In the genomic region with DNA sequence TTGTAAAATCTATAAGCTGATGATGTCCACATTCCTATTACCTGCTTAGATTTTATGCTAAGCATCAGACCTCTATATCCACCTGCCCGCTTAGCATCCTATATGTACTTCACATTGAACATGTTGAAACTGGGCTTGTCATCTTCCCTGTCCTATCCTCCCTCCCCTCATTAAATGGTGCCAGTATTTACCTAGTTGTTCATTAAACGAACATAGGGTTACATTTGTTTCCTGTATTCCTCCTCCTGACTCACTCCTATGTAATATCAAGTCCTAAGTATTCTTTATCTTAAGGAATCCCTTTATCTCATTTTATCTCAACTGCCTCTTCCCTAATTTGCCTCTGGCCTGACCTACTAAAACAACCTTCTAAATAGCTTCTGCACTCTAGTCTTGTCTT, we compare ENCODE assay signal across 26 cellular contexts.
"Had no signal": no experiment of that assay in that cellular context is flagged by ENCODE, and none has a peak within 500 bp of the region (broad histone marks: within the 10 kb centered on the region; RNA-seq: fewer than 3 reads in every experiment).

No MANE protein-coding gene starts in this region.

- ATAC-seq: natural killer cell; psoas muscle; right cardiac atrium; right lobe of liver; stimulated activated memory B cell treated with anti-CD40 and anti-IgM and Interleukin-4, amounts not matched to agents 10 μg/mL and 1 μg/mL and 100 μg/mL, for 72 hours; stimulated activated naive CD8-positive, alpha-beta T cell treated with anti-CD3 and anti-CD28 coated beads, Interleukin-15, amount 100 ng/mL, for 72 hours; stimulated activated naive CD8-positive, alpha-beta T cell treated with anti-CD3 and anti-CD28 coated beads, Interleukin-15, Interleukin-2, amounts not matched to agents 100 U/mL and 50 U/mL, for 24 hours; upper lobe of right lung had no signal

- H3K36me3 ChIP-seq: neural progenitor cell, ovary, right lobe of liver, sigmoid colon, suprapubic skin, tibial artery, transverse colon, upper lobe of right lung, uterus had no signal

- H3K4me3 ChIP-seq: neural progenitor cell, ovary, psoas muscle, right lobe of liver, sigmoid colon, suprapubic skin, testis, tibial artery, transverse colon, upper lobe of right lung, uterus had no signal

- H3K9me3 ChIP-seq: ovary, psoas muscle, right lobe of liver, sigmoid colon, suprapubic skin, testis, tibial artery, transverse colon, upper lobe of right lung, uterus had no signal

- H3K27me3 ChIP-seq: neural progenitor cell, ovary, right lobe of liver, sigmoid colon, suprapubic skin, testis, tibial artery, transverse colon, upper lobe of right lung, uterus had no signal

- DNase-seq: natural killer cell; occipital lobe; ovary; posterior cingulate gyrus; psoas muscle; right cardiac atrium; right lobe of liver; sigmoid colon; small intestine; stimulated activated CD4-positive, alpha-beta T cell treated with anti-CD3 and anti-CD28 coated beads, Interleukin-15, amount 100 ng/mL, for 24 hours; stimulated activated CD4-positive, alpha-beta T cell treated with anti-CD3 and anti-CD28 coated beads, Interleukin-2, amount 100 ng/mL, for 24 hours; stimulated activated CD4-positive, alpha-beta T cell treated with anti-CD3 and anti-CD28 coated beads, Interleukin-2, amount 100 ng/mL, for 48 hours; stimulated activated CD4-positive, alpha-beta T cell treated with anti-CD3 and anti-CD28 coated beads, Interleukin-4, amount 100 ng/mL, for 24 hours; stimulated activated naive CD4-positive, alpha-beta T cell; stimulated activated naive CD8-positive, alpha-beta T cell treated with anti-CD3 and anti-CD28 coated beads, Interleukin-15, amount 100 ng/mL, for 72 hours; stimulated activated naive CD8-positive, alpha-beta T cell treated with anti-CD3 and anti-CD28 coated beads, Interleukin-15, Interleukin-2, amounts not matched to agents 100 U/mL and 50 U/mL, for 24 hours; substantia nigra; testis; tibial artery; transverse colon; upper lobe of right lung; uterus had no signal

- H3K4me1 ChIP-seq: neural progenitor cell, parathyroid adenoma, psoas muscle, right lobe of liver, sigmoid colon, suprapubic skin, testis, tibial artery, transverse colon, upper lobe of right lung, uterus had no signal

- FAIRE-seq: small intestine had no signal
